17 cellular contexts compared by ENCODE assay signal in the genomic region with DNA sequence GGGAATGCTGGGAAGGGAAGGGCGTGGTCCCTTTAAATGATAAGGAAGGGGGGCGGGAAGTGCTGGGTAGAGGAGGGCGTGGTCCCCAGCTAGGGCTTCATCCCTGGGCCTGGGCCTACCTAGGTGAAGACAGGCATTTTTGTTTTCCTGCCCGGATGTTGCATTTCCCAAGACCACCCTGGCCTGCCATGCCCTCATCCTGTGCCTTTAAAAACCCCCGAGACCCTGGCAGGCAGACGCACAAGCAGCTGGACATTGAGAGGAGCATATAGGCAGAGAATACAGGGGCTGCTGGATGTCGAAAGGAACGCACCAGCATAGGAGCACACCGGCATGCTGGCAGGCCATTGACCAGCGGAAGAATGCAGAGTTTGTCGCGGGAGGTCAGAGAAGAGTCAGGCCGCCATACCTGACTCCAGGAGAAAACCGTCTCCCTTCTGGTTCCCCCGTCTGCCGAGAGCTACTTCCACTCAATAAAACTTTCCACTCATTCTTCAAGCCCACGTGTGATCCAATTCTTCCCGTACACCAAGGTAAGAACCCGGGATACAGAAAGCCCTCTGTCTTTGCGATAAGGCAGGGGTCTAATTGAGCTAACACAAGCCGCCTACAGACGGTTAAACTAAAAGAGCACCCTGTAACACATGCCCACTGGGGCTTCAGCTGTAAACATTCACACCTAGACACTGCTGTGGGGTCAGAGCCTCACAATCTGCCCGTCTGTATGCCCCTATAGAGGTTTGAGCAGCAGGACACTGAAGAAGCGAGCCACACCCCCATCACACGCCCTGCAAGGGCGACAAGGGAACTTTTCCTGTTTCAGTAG. TPM values are rescaled to one million over a fixed set of nuclear protein-coding genes. Genes with fewer than 3 reads are reported as not detected.
DNase-seq lines count a peak whose midpoint lies in the region; ATAC-seq, FAIRE-seq and TF ChIP-seq lines count a peak whose summit lies in the region.
"Had no signal": no experiment of that assay in that cellular context is flagged by ENCODE, and none has a peak within 500 bp of the region (broad histone marks: within the 10 kb centered on the region; RNA-seq: fewer than 3 reads in every experiment).

No MANE protein-coding gene starts in this region.

- no peaks in the 10 kb centered on the region for H3K27me3 ChIP-seq in H7 (ENCODE audit: control insufficient read depth, insufficient read depth, low read length)
- H3K27me3 ChIP-seq in H1 (replicated peaks in 1 of 4; ENCODE audit: control insufficient read depth in 3 of 4, extremely low read depth in 1 of 4, insufficient read depth in 3 of 4, low read length in 3 of 4) = no peaks in the 10 kb centered on the region
- no peaks in the 10 kb centered on the region for H3K27me3 ChIP-seq in mesendoderm (ENCODE audit: insufficient read depth, low read length, poor library complexity)
- H3K27me3 ChIP-seq in psoas muscle (ENCODE audit: insufficient read depth in 3 of 3, low read length in 2 of 3) = no peaks in the 10 kb centered on the region
- H3K27me3 ChIP-seq: body of pancreas, right atrium auricular region had no signal

- CTCF ChIA-PET in H1 (lab: Charles Lee; ENCODE audit: partially characterized antibody) = interaction anchor here (1.1 to 1.5 kb wide), 3 partner anchors 9 to 195 kb away, joined by 3 to 5 read pairs (median 3); no protein-coding TSS in a partner anchor

- H2BK5ac ChIP-seq in H1 (ENCODE audit: low read depth, low read length) = peak overlapping the region; percentile 88
- no peak overlapping the region for H2BK5ac ChIP-seq in mesendoderm (ENCODE audit: low read length)

- no peaks in the 10 kb centered on the region for H3K79me1 ChIP-seq in H1 (ENCODE audit: low read depth, low read length)
- H3K79me1 ChIP-seq in mesendoderm (ENCODE audit: low read length) = no peaks in the 10 kb centered on the region

- H3K79me2 ChIP-seq in H1 (ENCODE audit: control insufficient read depth in 1 of 2, insufficient read depth in 2 of 2, low read length in 2 of 2) = no peaks in the 10 kb centered on the region; a peak in 1 of 4 replicates
- H3K79me2 ChIP-seq in mesendoderm (ENCODE audit: control insufficient read depth, insufficient read depth, low read length) = no peaks in the 10 kb centered on the region

- TF ChIP-seq POLR2A in H1 (IDR thresholded peaks at IDR 0.05; ENCODE audit: control extremely low read depth in 1 of 2, low read depth in 2 of 2, low read length in 2 of 2) = peak in 1 of 2 experiments; percentile 67; a peak in 1 of 3 replicates

- FAIRE-seq in H1 (lab: Jason Lieb, UNC) (no peak), GM19239 (lab: Jason Lieb, UNC) (no peak)

- H2AK5ac ChIP-seq in H1 (ENCODE audit: low read depth, low read length) = no peak overlapping the region; the same call in 1 of the 2 replicates
- no peak overlapping the region for H2AK5ac ChIP-seq in mesendoderm (ENCODE audit: low read length)

- H3K4me2 ChIP-seq in H1 (ENCODE audit: insufficient read depth in 1 of 2, low read depth in 2 of 2, low read length in 2 of 2) (peak overlapping the region; percentile 45 to 73), mesendoderm (ENCODE audit: low read length) (no peak overlapping the region)

- no peak for DNase-seq in H7
- DNase-seq in NCI-H2227 treated with DMSO at 0.1 percent for 48 hours (lab: John Stamatoyannopoulos, UW) = peak; percentile 46
- peak in 1 of 2 experiments; percentile 63 for DNase-seq in H1 (ENCODE audit: low read depth in 1 of 2, low spot score in 2 of 2)
- DNase-seq in osteocyte (ENCODE audit: extremely low spot score, unreplicated experiment) = no peak
- DNase-seq in mesendoderm = no peak
- no peak for DNase-seq in GM19239 (ENCODE audit: insufficient read length, low spot score)
- DNase-seq in psoas muscle = no peak
- DNase-seq: activated CD4-positive, alpha-beta T cell treated with anti-CD3 and anti-CD28 coated beads, Interleukin-2, amount 50 U/mL, for 1 hour; effector memory CD8-positive, alpha-beta T cell; foreskin melanocyte; HCEC 1CT; kidney glomerular epithelial cell; NCI-H345; stimulated activated naive CD4-positive, alpha-beta T cell had no signal

- no peak overlapping the region for H4K91ac ChIP-seq in H1 (replicated peaks; ENCODE audit: insufficient read length, low read length)

- H3K4ac ChIP-seq in H1 (replicated peaks; ENCODE audit: insufficient read length, low read depth, low read length) = no peak overlapping the region
- no peak overlapping the region for H3K4ac ChIP-seq in mesendoderm (ENCODE audit: low read depth, low read length)

- peak overlapping the region; percentile 47 for H3K27ac Mint-ChIP-seq in osteocyte (ENCODE audit: unreplicated experiment)
- H3K27ac Mint-ChIP-seq: effector memory CD8-positive, alpha-beta T cell had no signal

- H3K4me3 ChIP-seq in H7 (ENCODE audit: insufficient read depth, low read depth, low read length) = peak overlapping the region; percentile 70
- peak overlapping the region; percentile 21 to 51 (median 40) for H3K4me3 ChIP-seq in H1 (ENCODE audit: extremely low read depth in 1 of 4, insufficient read depth in 2 of 4, low read depth in 3 of 4, low read length in 4 of 4)
- no peak overlapping the region for H3K4me3 ChIP-seq in mesendoderm (ENCODE audit: low read length)
- H3K4me3 ChIP-seq in psoas muscle = no peak overlapping the region
- H3K4me3 ChIP-seq: body of pancreas, right atrium auricular region had no signal

- no peak overlapping the region for H3K18ac ChIP-seq in H1 (ENCODE audit: extremely low read depth, low read length)
- H3K18ac ChIP-seq in mesendoderm (ENCODE audit: low read length) = no peak overlapping the region

- 63% methylated on average over 26 of the region's 26 CpGs; no CpG with 5 or more reads in 1 of the 2 experiments for WGBS in H1 (ENCODE audit: extremely low coverage in 1 of 2, insufficient coverage in 1 of 2, insufficient read length in 1 of 2, insufficient replicate concordance in 2 of 2, low coverage in 1 of 2, low lambda C conversion rate in 2 of 2, missing lambda C conversion rate in 1 of 2), 2 experiments
- no CpG with 5 or more reads among the region's 26 CpGs for WGBS in mesendoderm (ENCODE audit: extremely low coverage, insufficient coverage, low lambda C conversion rate)
- WGBS in psoas muscle, 3 donors = 81 to 92% (median 92%) methylated on average over 26 of the region's 26 CpGs

- H2AFZ ChIP-seq in H1 (ENCODE audit: low read length) = peak overlapping the region; percentile 28; the same call in 1 of the 2 replicates

- no peak overlapping the region for H3K14ac ChIP-seq in H1 (ENCODE audit: insufficient read length)

- TF ChIP-seq CTCF in H1 (IDR thresholded peaks at IDR 0.05; ENCODE audit: control extremely low read depth in 1 of 3, insufficient read depth in 1 of 3, low read depth in 1 of 3, low read length in 3 of 3) = no peak
- no peak for TF ChIP-seq CTCF in osteocyte (IDR thresholded peaks at IDR 0.05)
- no peak for TF ChIP-seq CTCF in psoas muscle (IDR thresholded peaks at IDR 0.05)

- peak overlapping the region in 3 of 4 experiments; percentile 49 to 70 (median 63); a peak in 6 of 7 replicates for H3K9ac ChIP-seq in H1 (replicated peaks in 1 of 4; ENCODE audit: extremely low read depth in 1 of 4, low read depth in 3 of 4, low read length in 3 of 4)
- H3K9ac ChIP-seq in mesendoderm (ENCODE audit: low read length) = no peak overlapping the region

- no peak overlapping the region for H2BK12ac ChIP-seq in H1 (ENCODE audit: low read depth, low read length)

- H3K4me1 ChIP-seq in H1 (replicated peaks in 1 of 4; ENCODE audit: control insufficient read depth in 3 of 4, insufficient read depth in 4 of 4, low read length in 3 of 4) (peaks cover 2 to 7% (median 4%) of the 10 kb centered on the region in 4 experiments; a peak in 5 of 7 replicates), mesendoderm (ENCODE audit: control insufficient read depth, low read depth, low read length) (no peaks in the 10 kb centered on the region), psoas muscle (peaks cover 12% of the 10 kb centered on the region)

- no peaks in the 10 kb centered on the region for H3K9me3 ChIP-seq in H1 (ENCODE audit: insufficient read depth in 2 of 2, low read depth in 1 of 2, low read length in 1 of 2)
- H3K9me3 ChIP-seq in psoas muscle = no peaks in the 10 kb centered on the region
- H3K9me3 ChIP-seq: body of pancreas, right atrium auricular region had no signal

- H4K8ac ChIP-seq in H1 (ENCODE audit: extremely low read depth, insufficient read depth, low read length) (peak overlapping the region; percentile 45; the same call in 1 of the 2 replicates), mesendoderm (ENCODE audit: low read depth, low read length) (no peak overlapping the region)

- H3K4me1 Mint-ChIP-seq in osteocyte (ENCODE audit: unreplicated experiment) = peaks cover 31% of the 10 kb centered on the region

- H3K9me3 Mint-ChIP-seq in osteocyte (ENCODE audit: unreplicated experiment) = no peaks in the 10 kb centered on the region
- H3K9me3 Mint-ChIP-seq: effector memory CD8-positive, alpha-beta T cell had no signal

- ATAC-seq in psoas muscle = no peak
- ATAC-seq: body of pancreas; effector memory CD8-positive, alpha-beta T cell; Panc1 had no signal

- H2BK15ac ChIP-seq in H1 (ENCODE audit: low read length) = no peak overlapping the region
- H2BK15ac ChIP-seq in mesendoderm (replicated peaks; ENCODE audit: low read depth) = no peak overlapping the region

- H4K5ac ChIP-seq in H1 (ENCODE audit: insufficient read length, low read depth, low read length) (peak overlapping the region; percentile 71), mesendoderm (ENCODE audit: low read length) (no peak overlapping the region)

- H3K23me2 ChIP-seq in H1 (ENCODE audit: low read depth, low read length) = peaks cover 4% of the 10 kb centered on the region

- peaks cover 2% of the 10 kb centered on the region for H3K36me3 Mint-ChIP-seq in osteocyte (ENCODE audit: unreplicated experiment)

- intact Hi-C loops in psoas muscle (cut with DNase I) = no loop called here

- no peak for TF ChIP-seq EP300 in H1 (IDR thresholded peaks at IDR 0.05; ENCODE audit: borderline replicate concordance in 1 of 2, low read depth in 2 of 2, low read length in 2 of 2)

- H3K56ac ChIP-seq in H1 (replicated peaks; ENCODE audit: insufficient read length, low read depth, low read length) (no peak overlapping the region), mesendoderm (ENCODE audit: low read length) (no peak overlapping the region)

- H3K27ac ChIP-seq in H1 (ENCODE audit: low read depth, low read length) (0 out of 2 replicates have a peak overlapping the region, but pooled peaks have one; percentile 27), mesendoderm (ENCODE audit: low read depth, low read length) (no peak overlapping the region), psoas muscle (no peak overlapping the region)
- H3K27ac ChIP-seq: right atrium auricular region had no signal

- no peak for TF ChIP-seq RAD21 in H1 (IDR thresholded peaks at IDR 0.05 in 1 of 2, conservative IDR thresholded peaks at IDR 0.05 in 1 of 2; ENCODE audit: low read depth in 2 of 2, low read length in 2 of 2)

- H3K27me3 Mint-ChIP-seq in osteocyte (ENCODE audit: unreplicated experiment) = no peaks in the 10 kb centered on the region
- H3K27me3 Mint-ChIP-seq: effector memory CD8-positive, alpha-beta T cell had no signal

- H2BK20ac ChIP-seq in H1 (ENCODE audit: low read length) = no peak overlapping the region

- H4K20me1 ChIP-seq in H1 (replicated peaks in 1 of 2; ENCODE audit: control insufficient read depth in 1 of 2, insufficient read depth in 2 of 2, low read length in 2 of 2) = no peaks in the 10 kb centered on the region

- POLR2A ChIA-PET in H1 (lab: Charles Lee; ENCODE audit: partially characterized antibody) = interaction anchor here (1.3 kb wide), 1 partner anchor 27 kb away, joined by 3 read pairs; no protein-coding TSS in a partner anchor

- H3K4me3 Mint-ChIP-seq in osteocyte (ENCODE audit: unreplicated experiment) = peak overlapping the region; percentile 67

- H3K23ac ChIP-seq in H1 (ENCODE audit: insufficient read length) (no peak overlapping the region), mesendoderm (ENCODE audit: low read length) (no peak overlapping the region)

- H3K36me3 ChIP-seq in H7 (replicated peaks; ENCODE audit: control insufficient read depth, insufficient read depth, low read length) = no peaks in the 10 kb centered on the region
- no peaks in the 10 kb centered on the region for H3K36me3 ChIP-seq in H1 (ENCODE audit: control insufficient read depth in 2 of 4, insufficient read depth in 4 of 4, low read length in 3 of 4)
- H3K36me3 ChIP-seq in mesendoderm (ENCODE audit: control insufficient read depth, insufficient read depth, low read length) = no peaks in the 10 kb centered on the region
- no peaks in the 10 kb centered on the region for H3K36me3 ChIP-seq in psoas muscle (ENCODE audit: insufficient read depth in 1 of 2, low read depth in 1 of 2)
- H3K36me3 ChIP-seq: right atrium auricular region had no signal

- H2BK120ac ChIP-seq in H1 (replicated peaks; ENCODE audit: low read depth, low read length) (no peak overlapping the region), mesendoderm (ENCODE audit: low read depth, low read length) (no peak overlapping the region)

RNA-seq across cellular contexts. Expression of gene AGA, which starts 2.9 kb away (rescaled TPM):
- total RNA-seq in H7 (2014; rRNA removed; shearing (Covaris generic)) = 23.7 and 30.8 TPM in 2 replicates
- total RNA-seq in H1 (2021; fragmentation: NEBNext Ultra II Directional; extraction: Animal tissue kit (Norgen Biotek cat#: 25700)) = 8.1 and 8.5 TPM in 2 replicates
- polyA plus RNA-seq in H1 (2011; rRNA removed) = 8.6 and 11.6 TPM in 2 replicates
- polyA plus RNA-seq in H1 (2011; cell fraction: cytosol; rRNA removed) = 15.2 TPM
- 11.4 TPM for polyA plus RNA-seq in H1 (2011; cell fraction: nucleus; rRNA removed)
- polyA plus RNA-seq in H1 (2012, experiment 1 of 2) = 12.4 to 16.6 TPM (median 15.4 TPM) in 4 replicates
- polyA plus RNA-seq in H1 (2012, experiment 2 of 2) = 1.8 TPM
- polyA plus RNA-seq in H1 (2013, experiment 1 of 2) = 8.4 TPM
- polyA plus RNA-seq in H1 (2013, experiment 2 of 2) = 9.8 TPM
- polyA minus RNA-seq in H1 (2011; rRNA and poly(A)+ RNA removed) = 7.3 and 10.4 TPM in 2 replicates
- 10.6 TPM for polyA minus RNA-seq in H1 (2011; cell fraction: cytosol; rRNA and poly(A)+ RNA removed)
- 13.5 TPM for polyA minus RNA-seq in H1 (2011; cell fraction: nucleus; rRNA and poly(A)+ RNA removed)
- 26.1 and 28.3 TPM in 2 replicates for total RNA-seq in osteocyte
- polyA plus RNA-seq in mesendoderm (2013, experiment 1 of 2) = 5.7 TPM
- polyA plus RNA-seq in mesendoderm (2013, experiment 2 of 2) = 5.3 TPM
- 1 to 10 TPM; 4.9 to 6.7 (median 5.8) TPM for total RNA-seq in psoas muscle
- 1 to 10 TPM; 3.5 to 6.5 (median 5.4) TPM for polyA plus RNA-seq in psoas muscle

Comparison
In these comparisons a context has a peak if more than half of its experiments do, and no peak if none do; other contexts are left out.
1. H3K4me3 ChIP-seq: peak in H7 (single experiment) and H1 (4 of 4); none in mesendoderm (single experiment) and psoas muscle (single experiment).